1 cellular context compared by ENCODE assay signal in the genomic region with DNA sequence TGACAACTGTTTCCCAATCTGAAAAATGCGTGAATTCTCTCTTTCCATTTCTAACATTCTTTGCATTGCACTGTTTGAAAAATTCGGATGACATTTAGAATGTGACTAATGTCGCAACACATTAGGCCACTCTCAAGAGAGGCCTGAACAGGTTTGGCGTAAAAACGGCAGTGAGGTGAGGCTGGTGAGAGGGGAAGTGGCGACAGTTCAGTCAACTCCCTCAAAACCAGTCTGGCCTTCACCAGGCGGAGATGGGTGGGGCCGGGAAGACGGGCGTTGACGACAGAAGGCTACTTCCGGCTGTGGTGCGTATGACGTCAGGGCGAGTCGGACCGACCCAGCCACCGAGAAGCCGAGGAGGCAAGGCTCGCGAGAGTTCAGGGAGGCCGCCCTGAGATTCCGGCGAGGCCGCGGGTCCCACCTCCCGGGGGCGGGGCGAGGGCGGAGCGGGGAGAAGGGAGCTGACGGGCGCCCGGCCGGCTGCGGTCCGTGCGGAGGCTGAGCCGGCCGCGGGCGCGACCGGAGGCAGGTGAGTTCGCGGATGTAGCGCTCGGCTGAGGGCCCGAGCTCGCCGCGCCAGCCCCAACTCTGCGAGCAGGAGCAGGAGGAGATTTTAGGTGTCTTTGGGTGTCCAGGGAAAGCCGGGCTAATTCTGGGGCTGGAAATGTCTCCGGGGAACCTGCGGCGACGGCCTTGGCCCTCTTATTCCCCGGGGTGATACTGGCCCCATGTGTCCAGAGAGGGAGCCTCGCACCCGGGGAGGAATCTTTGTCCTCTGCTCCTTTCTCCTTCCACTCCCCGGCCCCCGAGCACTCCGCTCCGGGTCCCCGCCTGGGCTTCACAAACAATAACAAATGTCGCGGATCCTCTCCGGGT.
A peak's percentile ranks its signal among the peaks of the same experiment; 100 is the strongest.
TF ChIP-seq lines count a peak whose summit lies in the region.

Gene STK38L, plus strand, starts transcription at position 483 of the 876 bp plus-strand sequence. CDS start 53,435 bp downstream, outside the sequence.

TF ChIP-seq in K562, 482 proteins besides CTCF, POLR2A, EP300 and RAD21 (continued from another document and continues in another):
- TF ChIP-seq ZBTB11 (CRISPR knock-in tag; IDR thresholded peaks at IDR 0.05) (peak in 2 of 3 experiments; percentile 56 to 75; a peak in 4 of 6 replicates), SPI1 (IDR thresholded peaks at IDR 0.05; ENCODE audit: borderline replicate concordance, low read depth, low read length) (peak; percentile 61; the same call in 1 of the 2 replicates), ZNF134 (CRISPR knock-in tag; conservative IDR thresholded peaks at IDR 0.05) (no peak; the same call in 1 of the 2 replicates), PHF21A (IDR thresholded peaks at IDR 0.05; ENCODE audit: borderline replicate concordance, low read depth) (no peak), ZC3H11A (IDR thresholded peaks at IDR 0.05; ENCODE audit: low read depth, low read length) (0 out of 2 replicates have a peak, but pooled peaks have one; percentile 49), PHB (CRISPR knock-in tag; IDR thresholded peaks at IDR 0.05) (no peak), NEUROD1 (IDR thresholded peaks at IDR 0.05; ENCODE audit: borderline replicate concordance, low read depth, low read length, partially characterized antibody) (peak; percentile 42), ETV1 (tag; conservative IDR thresholded peaks at IDR 0.05; ENCODE audit: low read depth) (peak; percentile 78), RBM14 (IDR thresholded peaks at IDR 0.05; ENCODE audit: borderline replicate concordance, insufficient read depth, low read depth, low read length) (no peak), TEAD4 (IDR thresholded peaks at IDR 0.05; ENCODE audit: low read length) (no peak), TEAD4 (CRISPR knock-in tag; IDR thresholded peaks at IDR 0.05; ENCODE audit: borderline replicate concordance) (no peak), TARDBP (IDR thresholded peaks at IDR 0.05) (peak; percentile 97; the same call in 1 of the 2 replicates), CHAMP1 (IDR thresholded peaks at IDR 0.05) (peak; percentile 98), IRF2 (CRISPR knock-in tag; IDR thresholded peaks at IDR 0.05) (no peak), ZKSCAN3 (CRISPR knock-in tag; IDR thresholded peaks at IDR 0.05) (no peak), SIN3A (IDR thresholded peaks at IDR 0.05; ENCODE audit: borderline replicate concordance in 2 of 2, control insufficient read depth in 1 of 2, low read depth in 2 of 2, low read length in 2 of 2) (0 out of 4 replicates have a peak, but pooled peaks of 1 of the 2 experiments have one; percentile 12), MEF2D (tag; conservative IDR thresholded peaks at IDR 0.05; ENCODE audit: low read depth) (no peak), FOXP1 (CRISPR knock-in tag; IDR thresholded peaks at IDR 0.05) (no peak), SRSF9 (IDR thresholded peaks at IDR 0.05; ENCODE audit: borderline replicate concordance, low read depth, low read length) (no peak), BMI1 (IDR thresholded peaks at IDR 0.05; ENCODE audit: low read length) (no peak), POLR2G (IDR thresholded peaks at IDR 0.05; ENCODE audit: low read depth, low read length) (peak; percentile 98), XRCC5 (IDR thresholded peaks at IDR 0.05; ENCODE audit: low read depth, low read length) (peak; percentile 42; the same call in 1 of the 2 replicates), CREBBP (IDR thresholded peaks at IDR 0.05; ENCODE audit: low read depth, low read length) (no peak), MBD2 (IDR thresholded peaks at IDR 0.05; ENCODE audit: borderline replicate concordance, low read depth) (0 out of 2 replicates have a peak, but pooled peaks have one; percentile 31), JUNB (CRISPR knock-in tag; conservative IDR thresholded peaks at IDR 0.05) (no peak), SIRT6 (IDR thresholded peaks at IDR 0.05; ENCODE audit: low read depth, low read length) (no peak), NFIX (CRISPR knock-in tag; IDR thresholded peaks at IDR 0.05; ENCODE audit: low read depth) (0 out of 2 replicates have a peak, but pooled peaks have one; percentile 13), ZNF583 (CRISPR knock-in tag; IDR thresholded peaks at IDR 0.05) (no peak), PHF8 (IDR thresholded peaks at IDR 0.05; ENCODE audit: borderline replicate concordance, low read length) (peak; percentile 92), MYC (IDR thresholded peaks at IDR 0.05; ENCODE audit: low read depth, low read length) (peak; percentile 49), MYC (CRISPR knock-in tag; IDR thresholded peaks at IDR 0.05; ENCODE audit: borderline replicate concordance, low read depth) (no peak), PRPF4 (IDR thresholded peaks at IDR 0.05; ENCODE audit: insufficient read depth, low read depth, low read length, poor library complexity, severe bottlenecking) (no peak), CHD1 (IDR thresholded peaks at IDR 0.05; ENCODE audit: low read length) (peak; percentile 41), NFYB (IDR thresholded peaks at IDR 0.05; ENCODE audit: extremely low read depth, insufficient read length) (no peak), NR2C2 (CRISPR knock-in tag; IDR thresholded peaks at IDR 0.05) (no peak), NR2C2 (tag; IDR thresholded peaks at IDR 0.05) (0 out of 2 replicates have a peak, but pooled peaks have one; percentile 24), DMBX1 (CRISPR knock-in tag; IDR thresholded peaks at IDR 0.05; ENCODE audit: borderline replicate concordance) (peak; percentile 75), CREB3 (tag; conservative IDR thresholded peaks at IDR 0.05; ENCODE audit: low read depth) (no peak)
- TF ChIP-seq, protein P1, sequence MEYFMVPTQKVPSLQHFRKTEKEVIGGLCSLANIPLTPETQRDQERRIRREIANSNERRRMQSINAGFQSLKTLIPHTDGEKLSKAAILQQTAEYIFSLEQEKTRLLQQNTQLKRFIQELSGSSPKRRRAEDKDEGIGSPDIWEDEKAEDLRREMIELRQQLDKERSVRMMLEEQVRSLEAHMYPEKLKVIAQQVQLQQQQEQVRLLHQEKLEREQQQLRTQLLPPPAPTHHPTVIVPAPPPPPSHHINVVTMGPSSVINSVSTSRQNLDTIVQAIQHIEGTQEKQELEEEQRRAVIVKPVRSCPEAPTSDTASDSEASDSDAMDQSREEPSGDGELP (CRISPR knock-in tag; IDR thresholded peaks at IDR 0.05; ENCODE audit: borderline replicate concordance), result peak; percentile 61; the same call in 1 of the 2 replicates
- TF ChIP-seq, protein P2, sequence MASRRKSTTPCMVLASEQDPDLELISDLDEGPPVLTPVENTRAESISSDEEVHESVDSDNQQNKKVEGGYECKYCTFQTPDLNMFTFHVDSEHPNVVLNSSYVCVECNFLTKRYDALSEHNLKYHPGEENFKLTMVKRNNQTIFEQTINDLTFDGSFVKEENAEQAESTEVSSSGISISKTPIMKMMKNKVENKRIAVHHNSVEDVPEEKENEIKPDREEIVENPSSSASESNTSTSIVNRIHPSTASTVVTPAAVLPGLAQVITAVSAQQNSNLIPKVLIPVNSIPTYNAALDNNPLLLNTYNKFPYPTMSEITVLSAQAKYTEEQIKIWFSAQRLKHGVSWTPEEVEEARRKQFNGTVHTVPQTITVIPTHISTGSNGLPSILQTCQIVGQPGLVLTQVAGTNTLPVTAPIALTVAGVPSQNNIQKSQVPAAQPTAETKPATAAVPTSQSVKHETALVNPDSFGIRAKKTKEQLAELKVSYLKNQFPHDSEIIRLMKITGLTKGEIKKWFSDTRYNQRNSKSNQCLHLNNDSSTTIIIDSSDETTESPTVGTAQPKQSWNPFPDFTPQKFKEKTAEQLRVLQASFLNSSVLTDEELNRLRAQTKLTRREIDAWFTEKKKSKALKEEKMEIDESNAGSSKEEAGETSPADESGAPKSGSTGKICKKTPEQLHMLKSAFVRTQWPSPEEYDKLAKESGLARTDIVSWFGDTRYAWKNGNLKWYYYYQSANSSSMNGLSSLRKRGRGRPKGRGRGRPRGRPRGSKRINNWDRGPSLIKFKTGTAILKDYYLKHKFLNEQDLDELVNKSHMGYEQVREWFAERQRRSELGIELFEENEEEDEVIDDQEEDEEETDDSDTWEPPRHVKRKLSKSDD (conservative IDR thresholded peaks at IDR 0.05; ENCODE audit: low read length), result no peak
- TF ChIP-seq, protein P3, sequence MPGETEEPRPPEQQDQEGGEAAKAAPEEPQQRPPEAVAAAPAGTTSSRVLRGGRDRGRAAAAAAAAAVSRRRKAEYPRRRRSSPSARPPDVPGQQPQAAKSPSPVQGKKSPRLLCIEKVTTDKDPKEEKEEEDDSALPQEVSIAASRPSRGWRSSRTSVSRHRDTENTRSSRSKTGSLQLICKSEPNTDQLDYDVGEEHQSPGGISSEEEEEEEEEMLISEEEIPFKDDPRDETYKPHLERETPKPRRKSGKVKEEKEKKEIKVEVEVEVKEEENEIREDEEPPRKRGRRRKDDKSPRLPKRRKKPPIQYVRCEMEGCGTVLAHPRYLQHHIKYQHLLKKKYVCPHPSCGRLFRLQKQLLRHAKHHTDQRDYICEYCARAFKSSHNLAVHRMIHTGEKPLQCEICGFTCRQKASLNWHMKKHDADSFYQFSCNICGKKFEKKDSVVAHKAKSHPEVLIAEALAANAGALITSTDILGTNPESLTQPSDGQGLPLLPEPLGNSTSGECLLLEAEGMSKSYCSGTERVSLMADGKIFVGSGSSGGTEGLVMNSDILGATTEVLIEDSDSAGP (CRISPR knock-in tag; IDR thresholded peaks at IDR 0.05), result no peak
- TF ChIP-seq, protein P4, sequence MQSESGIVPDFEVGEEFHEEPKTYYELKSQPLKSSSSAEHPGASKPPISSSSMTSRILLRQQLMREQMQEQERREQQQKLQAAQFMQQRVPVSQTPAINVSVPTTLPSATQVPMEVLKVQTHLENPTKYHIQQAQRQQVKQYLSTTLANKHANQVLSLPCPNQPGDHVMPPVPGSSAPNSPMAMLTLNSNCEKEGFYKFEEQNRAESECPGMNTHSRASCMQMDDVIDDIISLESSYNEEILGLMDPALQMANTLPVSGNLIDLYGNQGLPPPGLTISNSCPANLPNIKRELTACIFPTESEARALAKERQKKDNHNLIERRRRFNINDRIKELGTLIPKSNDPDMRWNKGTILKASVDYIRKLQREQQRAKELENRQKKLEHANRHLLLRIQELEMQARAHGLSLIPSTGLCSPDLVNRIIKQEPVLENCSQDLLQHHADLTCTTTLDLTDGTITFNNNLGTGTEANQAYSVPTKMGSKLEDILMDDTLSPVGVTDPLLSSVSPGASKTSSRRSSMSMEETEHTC (IDR thresholded peaks at IDR 0.05), result no peak
- TF ChIP-seq, protein P5, sequence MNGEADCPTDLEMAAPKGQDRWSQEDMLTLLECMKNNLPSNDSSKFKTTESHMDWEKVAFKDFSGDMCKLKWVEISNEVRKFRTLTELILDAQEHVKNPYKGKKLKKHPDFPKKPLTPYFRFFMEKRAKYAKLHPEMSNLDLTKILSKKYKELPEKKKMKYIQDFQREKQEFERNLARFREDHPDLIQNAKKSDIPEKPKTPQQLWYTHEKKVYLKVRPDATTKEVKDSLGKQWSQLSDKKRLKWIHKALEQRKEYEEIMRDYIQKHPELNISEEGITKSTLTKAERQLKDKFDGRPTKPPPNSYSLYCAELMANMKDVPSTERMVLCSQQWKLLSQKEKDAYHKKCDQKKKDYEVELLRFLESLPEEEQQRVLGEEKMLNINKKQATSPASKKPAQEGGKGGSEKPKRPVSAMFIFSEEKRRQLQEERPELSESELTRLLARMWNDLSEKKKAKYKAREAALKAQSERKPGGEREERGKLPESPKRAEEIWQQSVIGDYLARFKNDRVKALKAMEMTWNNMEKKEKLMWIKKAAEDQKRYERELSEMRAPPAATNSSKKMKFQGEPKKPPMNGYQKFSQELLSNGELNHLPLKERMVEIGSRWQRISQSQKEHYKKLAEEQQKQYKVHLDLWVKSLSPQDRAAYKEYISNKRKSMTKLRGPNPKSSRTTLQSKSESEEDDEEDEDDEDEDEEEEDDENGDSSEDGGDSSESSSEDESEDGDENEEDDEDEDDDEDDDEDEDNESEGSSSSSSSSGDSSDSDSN (IDR thresholded peaks at IDR 0.05; ENCODE audit: borderline replicate concordance in 1 of 2, low read depth in 2 of 2, low read length in 2 of 2), result peak; percentile 87 to 89; a peak in 2 of 4 replicates
